ENCODE assay signal across 8 cellular contexts in the genomic region with DNA sequence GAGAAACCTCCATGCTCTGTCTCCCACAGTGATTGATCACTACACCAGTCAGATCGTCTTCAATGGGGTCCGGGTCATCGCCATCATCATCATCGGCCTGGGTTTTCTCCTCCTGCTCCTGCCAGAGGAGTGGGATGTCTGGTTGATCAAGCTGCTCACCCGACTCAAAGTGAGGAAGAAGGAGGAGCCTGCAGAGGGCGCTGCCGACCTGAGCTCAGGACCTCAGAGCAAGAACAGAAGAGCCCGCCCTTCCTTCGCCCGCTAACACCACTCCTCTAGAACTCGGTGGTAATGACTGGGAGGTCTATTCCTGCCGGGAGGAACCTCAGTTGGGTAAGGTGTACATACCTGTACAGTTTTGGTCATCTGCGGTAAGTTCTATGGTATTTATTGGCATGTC. TPM values are rescaled to one million over a fixed set of nuclear protein-coding genes. Genes with fewer than 3 reads are reported as not detected.
DNase-seq lines count a peak whose midpoint lies in the region; ATAC-seq and TF ChIP-seq lines count a peak whose summit lies in the region.

No MANE protein-coding gene starts in this region.

- no TSS peak for BruUV-seq in Panc1 (replicated peaks; lab: Mats Ljungman, UMichigan)

- peak overlapping the region; percentile 46 for H3K27ac Mint-ChIP-seq in activated naive CD4-positive, alpha-beta T cell treated with anti-CD3 and anti-CD28 coated beads, Interleukin-2, amount 10 ng/mL, durations not matched to agents 7 days and 5 days

- H3K9me3 Mint-ChIP-seq in activated naive CD4-positive, alpha-beta T cell treated with anti-CD3 and anti-CD28 coated beads, Interleukin-2, amount 10 ng/mL, durations not matched to agents 7 days and 5 days = no peaks in the 10 kb centered on the region

- H3K4me1 Mint-ChIP-seq in activated naive CD4-positive, alpha-beta T cell treated with anti-CD3 and anti-CD28 coated beads, Interleukin-2, amount 10 ng/mL, durations not matched to agents 7 days and 5 days = peaks cover 33% of the 10 kb centered on the region

- H3K36me3 Mint-ChIP-seq in activated naive CD4-positive, alpha-beta T cell treated with anti-CD3 and anti-CD28 coated beads, Interleukin-2, amount 10 ng/mL, durations not matched to agents 7 days and 5 days = peaks cover 14% of the 10 kb centered on the region

- ATAC-seq in GM21529 (IDR thresholded peaks at IDR 0.05; ENCODE audit: unreplicated experiment) (peak; percentile 54), Panc1 (no peak), GM18909 (IDR thresholded peaks at IDR 0.05; ENCODE audit: poor library complexity, unreplicated experiment) (no peak)

- TF ChIP-seq CTCF in AG10803 (conservative IDR thresholded peaks at IDR 0.05; ENCODE audit: low read length) (peak; percentile 34), Panc1 (IDR thresholded peaks at IDR 0.05) (peak; percentile 64), tibial artery (IDR thresholded peaks at IDR 0.05) (no peak)

- H3K9me3 ChIP-seq in Panc1 (ENCODE audit: control insufficient read depth, insufficient read depth, low read depth, low read length) = no peaks in the 10 kb centered on the region
- no peaks in the 10 kb centered on the region for H3K9me3 ChIP-seq in tibial artery

- no peak overlapping the region for H3K4me3 Mint-ChIP-seq in activated naive CD4-positive, alpha-beta T cell treated with anti-CD3 and anti-CD28 coated beads, Interleukin-2, amount 10 ng/mL, durations not matched to agents 7 days and 5 days

- H3K27me3 ChIP-seq in Panc1 (ENCODE audit: control insufficient read depth, insufficient read depth, low read length) (no peaks in the 10 kb centered on the region), tibial artery (peaks cover 0 to 50% of the 10 kb centered on the region in 2 donors)

- H3K27ac ChIP-seq in Panc1 (ENCODE audit: low read length) (no peak overlapping the region), tibial artery (no peak overlapping the region)

- in situ Hi-C loops in Panc1 (cut with HindIII; ENCODE audit: low pct_unique_long_range_greater_than_20kb, low sequenced_read_pairs) = no loop called here

- H3K4me3 ChIP-seq in AG10803 (ENCODE audit: low read length) (no peak overlapping the region), Panc1 (ENCODE audit: low read depth in 2 of 2, low read length in 2 of 2) (no peak overlapping the region), tibial artery (no peak overlapping the region)

- DNase-seq in AG10803 (ENCODE audit: low read depth) (no peak), Panc1 (ENCODE audit: low read depth, low spot score) (no peak), lung microvascular endothelial cell (ENCODE audit: low read depth in 2 of 2) (peak; percentile 48 to 51), NCI-H1092 (lab: John Stamatoyannopoulos, UW) (no peak), tibial artery (no peak)
- DNase-seq in activated naive CD4-positive, alpha-beta T cell treated with anti-CD3 and anti-CD28 coated beads, Interleukin-2, amount 10 ng/mL, durations not matched to agents 7 days and 5 days = peak; percentile 78

- POLR2A ChIA-PET in Panc1 (lab: Charles Lee) = no interaction called here

- H3K36me3 ChIP-seq in Panc1 (ENCODE audit: control insufficient read depth, insufficient read depth, low read length) = no peaks in the 10 kb centered on the region
- H3K36me3 ChIP-seq in tibial artery = no peaks in the 10 kb centered on the region

- intact Hi-C loops in Panc1 (cut with micrococcal nuclease; ENCODE audit: unreplicated experiment) = no loop called here
- intact Hi-C loops in tibial artery (cut with DNase I; ENCODE audit: low total_unique reads) = loop anchor here (10.0 kb wide), 1 partner anchor 208 kb away; no protein-coding TSS in a partner anchor

- H3K27me3 Mint-ChIP-seq in activated naive CD4-positive, alpha-beta T cell treated with anti-CD3 and anti-CD28 coated beads, Interleukin-2, amount 10 ng/mL, durations not matched to agents 7 days and 5 days = peaks cover 29% of the 10 kb centered on the region

- H3K4me1 ChIP-seq in Panc1 (ENCODE audit: control insufficient read depth, insufficient read depth, low read length) = no peaks in the 10 kb centered on the region
- peaks cover 0 to 5% (median 0%) of the 10 kb centered on the region in 4 donors for H3K4me1 ChIP-seq in tibial artery

- CTCF ChIA-PET in Panc1 (lab: Charles Lee) = no interaction called here
- CTCF ChIA-PET in activated naive CD4-positive, alpha-beta T cell treated with anti-CD3 and anti-CD28 coated beads, Interleukin-2, amount 10 ng/mL, durations not matched to agents 7 days and 5 days (lab: Charles Lee) = interaction anchor here (0.8 to 2.0 kb wide), 8 partner anchors 14 to 198 kb away, joined by 3 to 12 read pairs (median 4); no protein-coding TSS in a partner anchor

RNA-seq across cellular contexts. Expression of gene COA6, which starts 50.3 kb away (rescaled TPM):
- 50.1 TPM for total RNA-seq in Panc1 (2021; ENCODE audit: unreplicated experiment)
- 34.4 TPM for polyA plus RNA-seq in Panc1 (2012; ENCODE audit: insufficient read length)
- 14.8 and 18.1 TPM in 2 replicates for total RNA-seq in lung microvascular endothelial cell

Comparison
In these comparisons a context has a peak if more than half of its experiments do, and no peak if none do; other contexts are left out.
1. DNase-seq: peak in activated naive CD4-positive, alpha-beta T cell treated with anti-CD3 and anti-CD28 coated beads, Interleukin-2, amount 10 ng/mL, durations not matched to agents 7 days and 5 days (single experiment) and lung microvascular endothelial cell (2 of 2); none in AG10803 (single experiment), Panc1 (single experiment), NCI-H1092 (single experiment) and tibial artery (0 of 2).
2. CTCF ChIP-seq: peak in AG10803 (single experiment) and Panc1 (single experiment); none in tibial artery (0 of 2).